14 cellular contexts compared by ENCODE assay signal in the genomic region with DNA sequence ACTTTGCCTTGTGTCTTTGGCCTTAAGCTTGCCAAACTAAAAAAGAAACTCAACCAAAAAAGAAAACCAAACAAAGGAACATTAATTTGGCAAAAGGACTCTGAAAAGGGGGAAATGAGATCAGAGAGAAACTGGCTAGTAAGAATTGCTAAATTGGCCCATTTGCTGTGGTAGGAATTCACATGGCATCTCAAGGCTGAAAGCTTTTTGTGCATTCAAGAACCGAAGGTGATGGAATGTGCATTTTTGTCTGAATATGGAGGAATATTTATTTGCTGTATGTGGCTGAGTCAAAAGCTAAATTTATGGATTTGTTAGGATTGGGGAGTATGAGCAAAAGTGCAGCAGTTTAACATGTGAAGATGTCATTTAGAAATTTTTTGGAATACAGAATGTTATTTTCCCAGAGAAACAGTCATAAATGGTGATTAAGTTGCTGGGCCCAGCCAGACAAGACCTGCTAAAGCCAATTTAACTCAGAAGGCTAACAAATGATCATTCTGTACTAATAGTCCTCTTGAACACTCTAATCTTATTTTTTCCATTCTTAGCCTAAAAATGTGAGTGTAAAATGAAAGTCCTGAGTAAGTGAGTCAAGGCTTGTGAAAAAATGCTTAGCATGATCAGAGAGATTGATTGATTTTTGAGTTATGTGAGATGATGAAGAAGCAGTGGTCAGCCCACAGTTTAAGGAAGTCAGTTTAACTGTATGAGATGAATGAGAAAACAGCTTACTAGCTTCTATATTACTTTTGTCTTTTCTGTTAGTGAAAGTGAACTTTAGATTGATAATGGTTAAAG.
DNase-seq lines count a peak whose midpoint lies in the region; ATAC-seq and TF ChIP-seq lines count a peak whose summit lies in the region.
"Had no signal": no experiment of that assay in that cellular context is flagged by ENCODE, and none has a peak within 500 bp of the region (broad histone marks: within the 10 kb centered on the region; RNA-seq: fewer than 3 reads in every experiment).

No MANE protein-coding gene starts in this region.

- H3K4me3 Mint-ChIP-seq in WTC11 = no peak overlapping the region
- H3K4me3 Mint-ChIP-seq: activated CD4-positive, alpha-beta memory T cell treated with anti-CD3 and anti-CD28 coated beads, Interleukin-2, amount 10 ng/mL, durations not matched to agents 7 days and 5 days; activated naive CD8-positive, alpha-beta T cell treated with anti-CD3 and anti-CD28 coated beads, Interleukin-2, amount 10 ng/mL, durations not matched to agents 7 days and 5 days; T-cell had no signal

- H3K9me3 ChIP-seq in lower lobe of right lung = no peaks in the 10 kb centered on the region
- H3K9me3 ChIP-seq in uterus = no peaks in the 10 kb centered on the region

- no peak for TF ChIP-seq CTCF in lower lobe of right lung (IDR thresholded peaks at IDR 0.05)
- TF ChIP-seq CTCF in uterus (IDR thresholded peaks at IDR 0.05) = peak in 1 of 4 experiments; percentile 15
- no peak for TF ChIP-seq CTCF in WTC11 (IDR thresholded peaks at IDR 0.05)

- TF ChIP-seq POLR2A in uterus (IDR thresholded peaks at IDR 0.05) = no peak

- peaks cover 16 to 17% of the 10 kb centered on the region in 2 donors for H3K36me3 Mint-ChIP-seq in activated naive CD4-positive, alpha-beta T cell treated with anti-CD3 and anti-CD28 coated beads, Interleukin-2, amount 50 U/mL, for 72 hours
- H3K36me3 Mint-ChIP-seq in WTC11 = peaks cover 8% of the 10 kb centered on the region

- CTCF ChIA-PET in WTC11 (lab: Charles Lee) = no interaction called here

- no peaks in the 10 kb centered on the region for H3K4me1 Mint-ChIP-seq in WTC11
- H3K4me1 Mint-ChIP-seq: activated naive CD8-positive, alpha-beta T cell treated with anti-CD3 and anti-CD28 coated beads, Interleukin-2, amount 10 ng/mL, durations not matched to agents 7 days and 5 days had no signal

- H3K27me3 ChIP-seq in lower lobe of right lung (ENCODE audit: low read depth) = no peaks in the 10 kb centered on the region
- no peaks in the 10 kb centered on the region for H3K27me3 ChIP-seq in uterus

- no peaks in the 10 kb centered on the region for H3K27me3 Mint-ChIP-seq in WTC11 (ENCODE audit: low read depth)
- H3K27me3 Mint-ChIP-seq: activated CD4-positive, alpha-beta memory T cell treated with anti-CD3 and anti-CD28 coated beads, Interleukin-2, amount 10 ng/mL, durations not matched to agents 7 days and 5 days; activated naive CD8-positive, alpha-beta T cell treated with anti-CD3 and anti-CD28 coated beads, Interleukin-2, amount 10 ng/mL, durations not matched to agents 7 days and 5 days; T-cell had no signal

- peaks cover 11% of the 10 kb centered on the region for H3K4me1 ChIP-seq in lower lobe of right lung
- H3K4me1 ChIP-seq in uterus = peaks cover 0 to 6% of the 10 kb centered on the region in 2 donors

- ATAC-seq in activated naive CD4-positive, alpha-beta T cell treated with anti-CD3 and anti-CD28 coated beads, Interleukin-2, amount 50 U/mL, for 72 hours = peak; percentile 20 to 50
- no peak for ATAC-seq in lower lobe of right lung
- ATAC-seq in WTC11 = no peak
- ATAC-seq: T-cell had no signal

- POLR2A ChIA-PET in WTC11 (lab: Charles Lee) = no interaction called here

- H3K4me3 ChIP-seq in lower lobe of right lung (no peak overlapping the region), uterus (no peak overlapping the region)

- H3K27ac ChIP-seq in lower lobe of right lung = peak overlapping the region; percentile 38
- peak overlapping the region; percentile 63 to 87 for H3K27ac ChIP-seq in uterus

- no peak overlapping the region for H3K27ac Mint-ChIP-seq in activated naive CD4-positive, alpha-beta T cell treated with anti-CD3 and anti-CD28 coated beads, Interleukin-2, amount 50 U/mL, for 72 hours
- H3K27ac Mint-ChIP-seq in WTC11 = no peak overlapping the region
- H3K27ac Mint-ChIP-seq: activated CD4-positive, alpha-beta memory T cell treated with anti-CD3 and anti-CD28 coated beads, Interleukin-2, amount 10 ng/mL, durations not matched to agents 7 days and 5 days; activated naive CD8-positive, alpha-beta T cell treated with anti-CD3 and anti-CD28 coated beads, Interleukin-2, amount 10 ng/mL, durations not matched to agents 7 days and 5 days; T-cell had no signal

- no peak for DNase-seq in activated naive CD4-positive, alpha-beta T cell treated with anti-CD3 and anti-CD28 coated beads, Interleukin-2, amount 50 U/mL, for 72 hours (ENCODE audit: low spot score in 2 of 2)
- no peak for DNase-seq in activated naive CD4-positive, alpha-beta T cell treated with anti-CD3 and anti-CD28 coated beads, Interleukin-2, amount 50 U/mL, for 16 hours
- DNase-seq in astrocyte of the hippocampus (ENCODE audit: low read depth, low spot score) = peak; percentile 70
- no peak for DNase-seq in lower lobe of right lung
- DNase-seq in uterus = no peak
- no peak for DNase-seq in DMS 273 treated with DMSO at 0.1 percent for 48 hours (lab: John Stamatoyannopoulos, UW)
- no peak for DNase-seq in WTC11 (ENCODE audit: low spot score)
- DNase-seq in NCI-H1694 treated with DMSO at 0.1 percent for 48 hours (lab: John Stamatoyannopoulos, UW) = no peak
- DNase-seq: activated CD4-positive, alpha-beta memory T cell treated with anti-CD3 and anti-CD28 coated beads, Interleukin-2, amount 10 ng/mL, durations not matched to agents 7 days and 5 days; activated naive CD8-positive, alpha-beta T cell treated with anti-CD3 and anti-CD28 coated beads, Interleukin-2, amount 10 ng/mL, durations not matched to agents 7 days and 5 days; DMS79 treated with DMSO at 0.1 percent for 48 hours; effector memory CD4-positive, alpha-beta T cell; NCI-H1694; T-cell had no signal

- intact Hi-C loops in lower lobe of right lung (cut with DNase I) = no loop called here
- intact Hi-C loops in uterus (cut with DNase I; ENCODE audit: low total_unique reads) = no loop called here

- no peaks in the 10 kb centered on the region for H3K36me3 ChIP-seq in lower lobe of right lung
- H3K36me3 ChIP-seq in uterus = no peaks in the 10 kb centered on the region

- H3K9me3 Mint-ChIP-seq in activated naive CD4-positive, alpha-beta T cell treated with anti-CD3 and anti-CD28 coated beads, Interleukin-2, amount 50 U/mL, for 72 hours = peaks cover 9 to 10% of the 10 kb centered on the region in 2 donors
- H3K9me3 Mint-ChIP-seq in WTC11 = no peaks in the 10 kb centered on the region

TF ChIP-seq in WTC11, 78 proteins besides CTCF, POLR2A, EP300 and RAD21 (continues in another document):
- no peak for TF ChIP-seq ELF4 (CRISPR knock-in tag; IDR thresholded peaks at IDR 0.05; ENCODE audit: low read depth)
- no peak for TF ChIP-seq GTF2I (CRISPR knock-in tag; conservative IDR thresholded peaks at IDR 0.05)
- no peak for TF ChIP-seq HMGXB4 (CRISPR knock-in tag; IDR thresholded peaks at IDR 0.05)
- TF ChIP-seq, protein P1, sequence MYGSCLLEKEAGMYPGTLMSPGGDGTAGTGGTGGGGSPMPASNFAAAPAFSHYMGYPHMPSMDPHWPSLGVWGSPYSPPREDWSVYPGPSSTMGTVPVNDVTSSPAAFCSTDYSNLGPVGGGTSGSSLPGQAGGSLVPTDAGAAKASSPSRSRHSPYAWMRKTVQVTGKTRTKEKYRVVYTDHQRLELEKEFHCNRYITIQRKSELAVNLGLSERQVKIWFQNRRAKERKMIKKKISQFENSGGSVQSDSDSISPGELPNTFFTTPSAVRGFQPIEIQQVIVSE (CRISPR knock-in tag; IDR thresholded peaks at IDR 0.05; ENCODE audit: borderline replicate concordance) = no peak
- TF ChIP-seq TCF7 (CRISPR knock-in tag; IDR thresholded peaks at IDR 0.05; ENCODE audit: low read depth) = no peak
- TF ChIP-seq ARID4B (CRISPR knock-in tag; IDR thresholded peaks at IDR 0.05; ENCODE audit: borderline replicate concordance) = no peak
- no peak for TF ChIP-seq ZNF121 (CRISPR knock-in tag; IDR thresholded peaks at IDR 0.05)

Comparison
In these comparisons a context has a peak if more than half of its experiments do, and no peak if none do; other contexts are left out.
1. ATAC-seq: peak in activated naive CD4-positive, alpha-beta T cell treated with anti-CD3 and anti-CD28 coated beads, Interleukin-2, amount 50 U/mL, for 72 hours (2 of 2); none in lower lobe of right lung (0 of 2) and WTC11 (single experiment).